3 cellular contexts compared by ENCODE assay signal in the genomic region with DNA sequence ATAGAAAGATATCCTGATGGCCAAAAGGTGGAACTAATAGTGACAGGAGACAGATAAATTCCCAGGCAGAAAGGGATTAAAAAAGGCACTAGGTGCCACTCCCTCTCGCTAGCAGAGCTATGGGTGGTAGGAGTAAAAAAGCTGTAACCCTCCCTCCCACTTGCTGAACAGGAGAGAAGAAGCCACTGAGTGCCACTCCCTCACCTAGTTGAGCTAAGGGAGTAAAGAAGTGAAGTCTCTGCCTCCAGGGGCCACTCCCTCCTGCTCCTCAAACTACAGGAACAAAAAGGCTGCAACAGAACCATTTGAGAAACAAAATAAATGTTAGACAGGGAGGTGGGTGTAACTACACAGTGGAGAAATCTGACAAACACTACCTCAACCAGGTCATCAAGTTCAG.
TF ChIP-seq lines count a peak whose summit lies in the region.

No MANE protein-coding gene starts in this region.

TF ChIP-seq in GM23338, 12 proteins besides CTCF, POLR2A, EP300 and RAD21 (continues in another document):
- TF ChIP-seq CREB1 (CRISPR knock-in tag; IDR thresholded peaks at IDR 0.05; ENCODE audit: low read depth) (no peak), JUNB (IDR thresholded peaks at IDR 0.05; ENCODE audit: unreplicated experiment) (no peak), ZNF331 (CRISPR knock-in tag; IDR thresholded peaks at IDR 0.05; ENCODE audit: low read depth) (no peak), POLR2AphosphoS5 (IDR thresholded peaks at IDR 0.05; ENCODE audit: low read depth) (no peak), STAT1 (IDR thresholded peaks at IDR 0.05; ENCODE audit: unreplicated experiment) (no peak)
- TF ChIP-seq, protein P1, sequence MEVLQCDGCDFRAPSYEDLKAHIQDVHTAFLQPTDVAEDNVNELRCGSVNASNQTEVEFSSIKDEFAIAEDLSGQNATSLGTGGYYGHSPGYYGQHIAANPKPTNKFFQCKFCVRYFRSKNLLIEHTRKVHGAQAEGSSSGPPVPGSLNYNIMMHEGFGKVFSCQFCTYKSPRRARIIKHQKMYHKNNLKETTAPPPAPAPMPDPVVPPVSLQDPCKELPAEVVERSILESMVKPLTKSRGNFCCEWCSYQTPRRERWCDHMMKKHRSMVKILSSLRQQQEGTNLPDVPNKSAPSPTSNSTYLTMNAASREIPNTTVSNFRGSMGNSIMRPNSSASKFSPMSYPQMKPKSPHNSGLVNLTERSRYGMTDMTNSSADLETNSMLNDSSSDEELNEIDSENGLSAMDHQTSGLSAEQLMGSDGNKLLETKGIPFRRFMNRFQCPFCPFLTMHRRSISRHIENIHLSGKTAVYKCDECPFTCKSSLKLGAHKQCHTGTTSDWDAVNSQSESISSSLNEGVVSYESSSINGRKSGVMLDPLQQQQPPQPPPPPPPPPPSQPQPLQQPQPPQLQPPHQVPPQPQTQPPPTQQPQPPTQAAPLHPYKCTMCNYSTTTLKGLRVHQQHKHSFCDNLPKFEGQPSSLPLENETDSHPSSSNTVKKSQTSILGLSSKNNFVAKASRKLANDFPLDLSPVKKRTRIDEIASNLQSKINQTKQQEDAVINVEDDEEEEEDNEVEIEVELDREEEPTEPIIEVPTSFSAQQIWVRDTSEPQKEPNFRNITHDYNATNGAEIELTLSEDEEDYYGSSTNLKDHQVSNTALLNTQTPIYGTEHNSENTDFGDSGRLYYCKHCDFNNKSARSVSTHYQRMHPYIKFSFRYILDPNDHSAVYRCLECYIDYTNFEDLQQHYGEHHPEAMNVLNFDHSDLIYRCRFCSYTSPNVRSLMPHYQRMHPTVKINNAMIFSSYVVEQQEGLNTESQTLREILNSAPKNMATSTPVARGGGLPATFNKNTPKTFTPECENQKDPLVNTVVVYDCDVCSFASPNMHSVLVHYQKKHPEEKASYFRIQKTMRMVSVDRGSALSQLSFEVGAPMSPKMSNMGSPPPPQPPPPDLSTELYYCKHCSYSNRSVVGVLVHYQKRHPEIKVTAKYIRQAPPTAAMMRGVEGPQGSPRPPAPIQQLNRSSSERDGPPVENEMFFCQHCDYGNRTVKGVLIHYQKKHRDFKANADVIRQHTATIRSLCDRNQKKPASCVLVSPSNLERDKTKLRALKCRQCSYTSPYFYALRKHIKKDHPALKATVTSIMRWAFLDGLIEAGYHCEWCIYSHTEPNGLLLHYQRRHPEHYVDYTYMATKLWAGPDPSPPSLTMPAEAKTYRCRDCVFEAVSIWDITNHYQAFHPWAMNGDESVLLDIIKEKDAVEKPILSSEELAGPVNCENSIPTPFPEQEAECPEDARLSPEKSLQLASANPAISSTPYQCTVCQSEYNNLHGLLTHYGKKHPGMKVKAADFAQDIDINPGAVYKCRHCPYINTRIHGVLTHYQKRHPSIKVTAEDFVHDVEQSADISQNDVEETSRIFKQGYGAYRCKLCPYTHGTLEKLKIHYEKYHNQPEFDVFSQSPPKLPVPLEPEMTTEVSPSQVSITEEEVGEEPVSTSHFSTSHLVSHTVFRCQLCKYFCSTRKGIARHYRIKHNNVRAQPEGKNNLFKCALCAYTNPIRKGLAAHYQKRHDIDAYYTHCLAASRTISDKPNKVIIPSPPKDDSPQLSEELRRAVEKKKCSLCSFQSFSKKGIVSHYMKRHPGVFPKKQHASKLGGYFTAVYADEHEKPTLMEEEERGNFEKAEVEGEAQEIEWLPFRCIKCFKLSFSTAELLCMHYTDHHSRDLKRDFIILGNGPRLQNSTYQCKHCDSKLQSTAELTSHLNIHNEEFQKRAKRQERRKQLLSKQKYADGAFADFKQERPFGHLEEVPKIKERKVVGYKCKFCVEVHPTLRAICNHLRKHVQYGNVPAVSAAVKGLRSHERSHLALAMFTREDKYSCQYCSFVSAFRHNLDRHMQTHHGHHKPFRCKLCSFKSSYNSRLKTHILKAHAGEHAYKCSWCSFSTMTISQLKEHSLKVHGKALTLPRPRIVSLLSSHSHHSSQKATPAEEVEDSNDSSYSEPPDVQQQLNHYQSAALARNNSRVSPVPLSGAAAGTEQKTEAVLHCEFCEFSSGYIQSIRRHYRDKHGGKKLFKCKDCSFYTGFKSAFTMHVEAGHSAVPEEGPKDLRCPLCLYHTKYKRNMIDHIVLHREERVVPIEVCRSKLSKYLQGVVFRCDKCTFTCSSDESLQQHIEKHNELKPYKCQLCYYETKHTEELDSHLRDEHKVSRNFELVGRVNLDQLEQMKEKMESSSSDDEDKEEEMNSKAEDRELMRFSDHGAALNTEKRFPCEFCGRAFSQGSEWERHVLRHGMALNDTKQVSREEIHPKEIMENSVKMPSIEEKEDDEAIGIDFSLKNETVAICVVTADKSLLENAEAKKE (CRISPR knock-in tag; IDR thresholded peaks at IDR 0.05), result no peak

TF ChIP-seq in H1, 55 proteins besides CTCF, POLR2A, EP300 and RAD21:
- TF ChIP-seq MAFK (IDR thresholded peaks at IDR 0.05; ENCODE audit: low read depth, low read length) (no peak), POLR2AphosphoS5 (IDR thresholded peaks at IDR 0.05; ENCODE audit: low read depth, low read length) (no peak), GABPA (IDR thresholded peaks at IDR 0.05; ENCODE audit: borderline replicate concordance, insufficient read depth, low read length) (no peak), SIRT6 (IDR thresholded peaks at IDR 0.05; ENCODE audit: low read length) (no peak), TCF12 (IDR thresholded peaks at IDR 0.05; ENCODE audit: low read depth, low read length) (no peak), BRCA1 (IDR thresholded peaks at IDR 0.05; ENCODE audit: low read depth, low read length) (no peak), TBP (IDR thresholded peaks at IDR 0.05; ENCODE audit: low read depth, low read length) (no peak), JUND (IDR thresholded peaks at IDR 0.05; ENCODE audit: low read length) (no peak), BACH1 (IDR thresholded peaks at IDR 0.05; ENCODE audit: low read length) (no peak)

TF ChIP-seq in WTC11, 78 proteins besides CTCF, POLR2A, EP300 and RAD21 (continues in another document):
- TF ChIP-seq ATF1 (CRISPR knock-in tag; IDR thresholded peaks at IDR 0.05) (no peak), OVOL2 (CRISPR knock-in tag; IDR thresholded peaks at IDR 0.05; ENCODE audit: borderline replicate concordance) (no peak), ZNF671 (CRISPR knock-in tag; IDR thresholded peaks at IDR 0.05) (no peak), ZNF138 (CRISPR knock-in tag; conservative IDR thresholded peaks at IDR 0.05) (no peak), FOXK1 (CRISPR knock-in tag; IDR thresholded peaks at IDR 0.05) (no peak), NFE2L1 (CRISPR knock-in tag; IDR thresholded peaks at IDR 0.05) (no peak), ZNF416 (CRISPR knock-in tag; IDR thresholded peaks at IDR 0.05) (no peak), ZNF121 (CRISPR knock-in tag; IDR thresholded peaks at IDR 0.05) (no peak)
- TF ChIP-seq, protein P2, sequence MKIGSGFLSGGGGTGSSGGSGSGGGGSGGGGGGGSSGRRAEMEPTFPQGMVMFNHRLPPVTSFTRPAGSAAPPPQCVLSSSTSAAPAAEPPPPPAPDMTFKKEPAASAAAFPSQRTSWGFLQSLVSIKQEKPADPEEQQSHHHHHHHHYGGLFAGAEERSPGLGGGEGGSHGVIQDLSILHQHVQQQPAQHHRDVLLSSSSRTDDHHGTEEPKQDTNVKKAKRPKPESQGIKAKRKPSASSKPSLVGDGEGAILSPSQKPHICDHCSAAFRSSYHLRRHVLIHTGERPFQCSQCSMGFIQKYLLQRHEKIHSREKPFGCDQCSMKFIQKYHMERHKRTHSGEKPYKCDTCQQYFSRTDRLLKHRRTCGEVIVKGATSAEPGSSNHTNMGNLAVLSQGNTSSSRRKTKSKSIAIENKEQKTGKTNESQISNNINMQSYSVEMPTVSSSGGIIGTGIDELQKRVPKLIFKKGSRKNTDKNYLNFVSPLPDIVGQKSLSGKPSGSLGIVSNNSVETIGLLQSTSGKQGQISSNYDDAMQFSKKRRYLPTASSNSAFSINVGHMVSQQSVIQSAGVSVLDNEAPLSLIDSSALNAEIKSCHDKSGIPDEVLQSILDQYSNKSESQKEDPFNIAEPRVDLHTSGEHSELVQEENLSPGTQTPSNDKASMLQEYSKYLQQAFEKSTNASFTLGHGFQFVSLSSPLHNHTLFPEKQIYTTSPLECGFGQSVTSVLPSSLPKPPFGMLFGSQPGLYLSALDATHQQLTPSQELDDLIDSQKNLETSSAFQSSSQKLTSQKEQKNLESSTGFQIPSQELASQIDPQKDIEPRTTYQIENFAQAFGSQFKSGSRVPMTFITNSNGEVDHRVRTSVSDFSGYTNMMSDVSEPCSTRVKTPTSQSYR (CRISPR knock-in tag; IDR thresholded peaks at IDR 0.05), result no peak
- TF ChIP-seq, protein P3, sequence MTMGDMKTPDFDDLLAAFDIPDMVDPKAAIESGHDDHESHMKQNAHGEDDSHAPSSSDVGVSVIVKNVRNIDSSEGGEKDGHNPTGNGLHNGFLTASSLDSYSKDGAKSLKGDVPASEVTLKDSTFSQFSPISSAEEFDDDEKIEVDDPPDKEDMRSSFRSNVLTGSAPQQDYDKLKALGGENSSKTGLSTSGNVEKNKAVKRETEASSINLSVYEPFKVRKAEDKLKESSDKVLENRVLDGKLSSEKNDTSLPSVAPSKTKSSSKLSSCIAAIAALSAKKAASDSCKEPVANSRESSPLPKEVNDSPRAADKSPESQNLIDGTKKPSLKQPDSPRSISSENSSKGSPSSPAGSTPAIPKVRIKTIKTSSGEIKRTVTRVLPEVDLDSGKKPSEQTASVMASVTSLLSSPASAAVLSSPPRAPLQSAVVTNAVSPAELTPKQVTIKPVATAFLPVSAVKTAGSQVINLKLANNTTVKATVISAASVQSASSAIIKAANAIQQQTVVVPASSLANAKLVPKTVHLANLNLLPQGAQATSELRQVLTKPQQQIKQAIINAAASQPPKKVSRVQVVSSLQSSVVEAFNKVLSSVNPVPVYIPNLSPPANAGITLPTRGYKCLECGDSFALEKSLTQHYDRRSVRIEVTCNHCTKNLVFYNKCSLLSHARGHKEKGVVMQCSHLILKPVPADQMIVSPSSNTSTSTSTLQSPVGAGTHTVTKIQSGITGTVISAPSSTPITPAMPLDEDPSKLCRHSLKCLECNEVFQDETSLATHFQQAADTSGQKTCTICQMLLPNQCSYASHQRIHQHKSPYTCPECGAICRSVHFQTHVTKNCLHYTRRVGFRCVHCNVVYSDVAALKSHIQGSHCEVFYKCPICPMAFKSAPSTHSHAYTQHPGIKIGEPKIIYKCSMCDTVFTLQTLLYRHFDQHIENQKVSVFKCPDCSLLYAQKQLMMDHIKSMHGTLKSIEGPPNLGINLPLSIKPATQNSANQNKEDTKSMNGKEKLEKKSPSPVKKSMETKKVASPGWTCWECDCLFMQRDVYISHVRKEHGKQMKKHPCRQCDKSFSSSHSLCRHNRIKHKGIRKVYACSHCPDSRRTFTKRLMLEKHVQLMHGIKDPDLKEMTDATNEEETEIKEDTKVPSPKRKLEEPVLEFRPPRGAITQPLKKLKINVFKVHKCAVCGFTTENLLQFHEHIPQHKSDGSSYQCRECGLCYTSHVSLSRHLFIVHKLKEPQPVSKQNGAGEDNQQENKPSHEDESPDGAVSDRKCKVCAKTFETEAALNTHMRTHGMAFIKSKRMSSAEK (CRISPR knock-in tag; IDR thresholded peaks at IDR 0.05; ENCODE audit: borderline replicate concordance), result no peak
- TF ChIP-seq, protein P4, sequence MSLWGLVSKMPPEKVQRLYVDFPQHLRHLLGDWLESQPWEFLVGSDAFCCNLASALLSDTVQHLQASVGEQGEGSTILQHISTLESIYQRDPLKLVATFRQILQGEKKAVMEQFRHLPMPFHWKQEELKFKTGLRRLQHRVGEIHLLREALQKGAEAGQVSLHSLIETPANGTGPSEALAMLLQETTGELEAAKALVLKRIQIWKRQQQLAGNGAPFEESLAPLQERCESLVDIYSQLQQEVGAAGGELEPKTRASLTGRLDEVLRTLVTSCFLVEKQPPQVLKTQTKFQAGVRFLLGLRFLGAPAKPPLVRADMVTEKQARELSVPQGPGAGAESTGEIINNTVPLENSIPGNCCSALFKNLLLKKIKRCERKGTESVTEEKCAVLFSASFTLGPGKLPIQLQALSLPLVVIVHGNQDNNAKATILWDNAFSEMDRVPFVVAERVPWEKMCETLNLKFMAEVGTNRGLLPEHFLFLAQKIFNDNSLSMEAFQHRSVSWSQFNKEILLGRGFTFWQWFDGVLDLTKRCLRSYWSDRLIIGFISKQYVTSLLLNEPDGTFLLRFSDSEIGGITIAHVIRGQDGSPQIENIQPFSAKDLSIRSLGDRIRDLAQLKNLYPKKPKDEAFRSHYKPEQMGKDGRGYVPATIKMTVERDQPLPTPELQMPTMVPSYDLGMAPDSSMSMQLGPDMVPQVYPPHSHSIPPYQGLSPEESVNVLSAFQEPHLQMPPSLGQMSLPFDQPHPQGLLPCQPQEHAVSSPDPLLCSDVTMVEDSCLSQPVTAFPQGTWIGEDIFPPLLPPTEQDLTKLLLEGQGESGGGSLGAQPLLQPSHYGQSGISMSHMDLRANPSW (CRISPR knock-in tag; conservative IDR thresholded peaks at IDR 0.05; ENCODE audit: low read depth), result no peak
- TF ChIP-seq, protein P5, sequence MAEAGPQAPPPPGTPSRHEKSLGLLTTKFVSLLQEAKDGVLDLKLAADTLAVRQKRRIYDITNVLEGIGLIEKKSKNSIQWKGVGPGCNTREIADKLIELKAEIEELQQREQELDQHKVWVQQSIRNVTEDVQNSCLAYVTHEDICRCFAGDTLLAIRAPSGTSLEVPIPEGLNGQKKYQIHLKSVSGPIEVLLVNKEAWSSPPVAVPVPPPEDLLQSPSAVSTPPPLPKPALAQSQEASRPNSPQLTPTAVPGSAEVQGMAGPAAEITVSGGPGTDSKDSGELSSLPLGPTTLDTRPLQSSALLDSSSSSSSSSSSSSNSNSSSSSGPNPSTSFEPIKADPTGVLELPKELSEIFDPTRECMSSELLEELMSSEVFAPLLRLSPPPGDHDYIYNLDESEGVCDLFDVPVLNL (CRISPR knock-in tag; IDR thresholded peaks at IDR 0.05; ENCODE audit: borderline replicate concordance, low read depth), result no peak
- TF ChIP-seq, protein P6, sequence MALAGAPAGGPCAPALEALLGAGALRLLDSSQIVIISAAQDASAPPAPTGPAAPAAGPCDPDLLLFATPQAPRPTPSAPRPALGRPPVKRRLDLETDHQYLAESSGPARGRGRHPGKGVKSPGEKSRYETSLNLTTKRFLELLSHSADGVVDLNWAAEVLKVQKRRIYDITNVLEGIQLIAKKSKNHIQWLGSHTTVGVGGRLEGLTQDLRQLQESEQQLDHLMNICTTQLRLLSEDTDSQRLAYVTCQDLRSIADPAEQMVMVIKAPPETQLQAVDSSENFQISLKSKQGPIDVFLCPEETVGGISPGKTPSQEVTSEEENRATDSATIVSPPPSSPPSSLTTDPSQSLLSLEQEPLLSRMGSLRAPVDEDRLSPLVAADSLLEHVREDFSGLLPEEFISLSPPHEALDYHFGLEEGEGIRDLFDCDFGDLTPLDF (CRISPR knock-in tag; IDR thresholded peaks at IDR 0.05), result no peak
- TF ChIP-seq, protein P7, sequence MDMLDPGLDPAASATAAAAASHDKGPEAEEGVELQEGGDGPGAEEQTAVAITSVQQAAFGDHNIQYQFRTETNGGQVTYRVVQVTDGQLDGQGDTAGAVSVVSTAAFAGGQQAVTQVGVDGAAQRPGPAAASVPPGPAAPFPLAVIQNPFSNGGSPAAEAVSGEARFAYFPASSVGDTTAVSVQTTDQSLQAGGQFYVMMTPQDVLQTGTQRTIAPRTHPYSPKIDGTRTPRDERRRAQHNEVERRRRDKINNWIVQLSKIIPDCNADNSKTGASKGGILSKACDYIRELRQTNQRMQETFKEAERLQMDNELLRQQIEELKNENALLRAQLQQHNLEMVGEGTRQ (CRISPR knock-in tag; IDR thresholded peaks at IDR 0.05), result no peak
- TF ChIP-seq, protein P8, sequence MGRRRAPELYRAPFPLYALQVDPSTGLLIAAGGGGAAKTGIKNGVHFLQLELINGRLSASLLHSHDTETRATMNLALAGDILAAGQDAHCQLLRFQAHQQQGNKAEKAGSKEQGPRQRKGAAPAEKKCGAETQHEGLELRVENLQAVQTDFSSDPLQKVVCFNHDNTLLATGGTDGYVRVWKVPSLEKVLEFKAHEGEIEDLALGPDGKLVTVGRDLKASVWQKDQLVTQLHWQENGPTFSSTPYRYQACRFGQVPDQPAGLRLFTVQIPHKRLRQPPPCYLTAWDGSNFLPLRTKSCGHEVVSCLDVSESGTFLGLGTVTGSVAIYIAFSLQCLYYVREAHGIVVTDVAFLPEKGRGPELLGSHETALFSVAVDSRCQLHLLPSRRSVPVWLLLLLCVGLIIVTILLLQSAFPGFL (CRISPR knock-in tag; IDR thresholded peaks at IDR 0.05; ENCODE audit: borderline replicate concordance), result no peak
